In the genomic region with DNA sequence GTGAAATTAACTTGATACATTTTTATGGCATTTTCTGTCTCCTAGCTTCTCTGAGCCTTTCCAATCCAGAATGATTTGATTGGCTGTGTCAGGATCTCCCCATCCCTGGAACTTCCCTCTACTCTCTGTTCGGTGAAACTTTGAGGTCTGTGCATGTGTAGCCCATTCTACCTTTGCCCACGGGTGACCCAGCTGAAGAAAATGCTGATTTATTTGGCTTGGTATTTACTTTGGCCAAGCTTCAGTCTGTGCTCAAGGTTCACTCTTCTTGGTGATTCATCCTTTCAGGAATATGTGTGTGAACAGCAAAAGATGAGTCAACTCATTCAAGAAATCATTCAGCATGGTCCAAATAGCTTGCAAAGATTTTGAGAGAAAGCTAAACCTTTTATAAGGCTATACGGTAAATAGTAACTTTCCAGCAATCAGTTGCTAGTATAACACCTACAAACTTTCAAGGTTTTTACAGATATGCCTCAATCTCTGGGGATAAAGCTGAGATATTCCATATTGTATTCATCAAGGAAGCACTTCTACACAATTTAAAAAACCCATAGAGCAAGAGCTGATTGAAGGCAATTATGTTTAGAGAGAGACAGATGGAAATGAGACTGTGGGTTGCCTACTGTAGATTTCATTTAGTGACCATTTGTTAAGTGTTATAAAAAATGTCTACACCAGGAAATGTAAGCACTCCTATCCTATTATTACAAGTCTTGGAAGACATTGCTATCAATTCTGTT, we compare ENCODE assay signal across 11 cellular contexts.
DNase-seq lines count a peak whose midpoint lies in the region; ATAC-seq and TF ChIP-seq lines count a peak whose summit lies in the region.
"Had no signal": no experiment of that assay in that cellular context is flagged by ENCODE, and none has a peak within 500 bp of the region (broad histone marks: within the 10 kb centered on the region; RNA-seq: fewer than 3 reads in every experiment).

No MANE protein-coding gene starts in this region.

- TF ChIP-seq POLR2A in adrenal gland (IDR thresholded peaks at IDR 0.05) (no peak), heart left ventricle (IDR thresholded peaks at IDR 0.05) (no peak)

- H3K27ac ChIP-seq in adrenal gland (peak overlapping the region in 1 of 5 donors; percentile 4), left lung (no peak overlapping the region), heart left ventricle (no peak overlapping the region)

- DNase-seq in DMS53 (lab: John Stamatoyannopoulos, UW): peak; percentile 63
- DNase-seq in adrenal gland: peak; percentile 38 to 63 (median 54)
- DNase-seq in left lung: no peak
- no peak for DNase-seq in posterior vena cava (ENCODE audit: low spot score)
- DNase-seq in GM03348 (ENCODE audit: low spot score): no peak
- no peak for DNase-seq in heart left ventricle
- DNase-seq: activated gamma-delta T cell treated with Interleukin-2 at 50 U/mL for 16 hours, NCI-H345, T-helper 2 cell had no signal

- no peaks in the 10 kb centered on the region for H3K36me3 ChIP-seq in adrenal gland (replicated peaks in 1 of 2)
- H3K36me3 ChIP-seq in left lung: no peaks in the 10 kb centered on the region
- H3K36me3 ChIP-seq in heart left ventricle: no peaks in the 10 kb centered on the region

- H3K4me1 ChIP-seq in adrenal gland (replicated peaks in 1 of 2) (peaks cover 7 to 14% of the 10 kb centered on the region in 2 donors), left lung (no peaks in the 10 kb centered on the region), heart left ventricle (peaks cover 0 to 9% (median 0%) of the 10 kb centered on the region in 12 donors)

- ATAC-seq in HG03432 (IDR thresholded peaks at IDR 0.05; ENCODE audit: unreplicated experiment) (peak; percentile 68), left lung (peak; percentile 82), heart left ventricle (no peak)
- no peak for ATAC-seq in activated CD4-positive, CD25-positive, alpha-beta regulatory T cell treated with anti-CD3 and anti-CD28 coated beads, Interleukin-2, amount 50 U/mL, for 24 hours

- H3K4me3 ChIP-seq in adrenal gland (no peak overlapping the region), left lung (no peak overlapping the region), heart left ventricle (no peak overlapping the region)

- H3K27me3 ChIP-seq in adrenal gland (no peaks in the 10 kb centered on the region), left lung (no peaks in the 10 kb centered on the region), heart left ventricle (no peaks in the 10 kb centered on the region)

- 32 to 56% (median 38%) methylated on average over 3 of the region's 3 CpGs for WGBS in adrenal gland, 4 donors
- WGBS in heart left ventricle, 4 donors: 79 to 85% (median 80%) methylated on average over 3 of the region's 3 CpGs

- TF ChIP-seq CTCF in adrenal gland (IDR thresholded peaks at IDR 0.05): no peak
- TF ChIP-seq CTCF in left lung (IDR thresholded peaks at IDR 0.05): no peak
- TF ChIP-seq CTCF in heart left ventricle (IDR thresholded peaks at IDR 0.05): no peak

- H3K9me3 ChIP-seq in adrenal gland (replicated peaks in 1 of 3) (no peaks in the 10 kb centered on the region), left lung (no peaks in the 10 kb centered on the region), heart left ventricle (no peaks in the 10 kb centered on the region)

- intact Hi-C loops in adrenal gland (cut with DNase I) (no loop called here), left lung (cut with DNase I) (no loop called here), posterior vena cava (cut with DNase I) (no loop called here), heart left ventricle (cut with DNase I) (no loop called here)

Comparison
In these comparisons a context has a peak if more than half of its experiments do, and no peak if none do; other contexts are left out.
1. DNase-seq: peak in DMS53 (single experiment) and adrenal gland (7 of 7); none in left lung (0 of 2), posterior vena cava (single experiment), GM03348 (single experiment) and heart left ventricle (0 of 5).
2. ATAC-seq: peak in HG03432 (single experiment) and left lung (single experiment); none in heart left ventricle (0 of 4) and activated CD4-positive, CD25-positive, alpha-beta regulatory T cell treated with anti-CD3 and anti-CD28 coated beads, Interleukin-2, amount 50 U/mL, for 24 hours (0 of 2).